ENCODE assay signal across 14 cellular contexts in genomic region chr16:760498-761343, GRCh38. TPM values are rescaled to one million over a fixed set of nuclear protein-coding genes. Genes with fewer than 3 reads are reported as not detected.
A peak's percentile ranks its signal among the peaks of the same experiment; 100 is the strongest.
DNase-seq lines count a peak whose midpoint lies in the region; ATAC-seq and TF ChIP-seq lines count a peak whose summit lies in the region.
"Had no signal": no experiment of that assay in that cellular context is flagged by ENCODE, and none has a peak within 500 bp of the region (broad histone marks: within the 10 kb centered on the region; RNA-seq: fewer than 3 reads in every experiment).

Gene MSLN, plus strand, starts transcription at chr16:760734. Its CDS starts 1,947 bp downstream, at chr16:762681.

- ATAC-seq in HG03175 (IDR thresholded peaks at IDR 0.05; ENCODE audit: unreplicated experiment) (no peak), HG03025 (IDR thresholded peaks at IDR 0.05; ENCODE audit: low FRiP score, unreplicated experiment) (no peak)
- ATAC-seq: T-helper 17 cell had no signal

- H3K27me3 ChIP-seq in Caco-2 (replicated peaks; ENCODE audit: control insufficient read depth, insufficient read depth, low read length) (no peaks in the 10 kb centered on the region), MG63 (no peaks in the 10 kb centered on the region)
- H3K27me3 ChIP-seq: BE2C had no signal

- intact Hi-C loops in Caco-2 (cut with micrococcal nuclease; ENCODE audit: unreplicated experiment) = no loop called here

- CTCF ChIA-PET in Caco-2 (lab: Charles Lee) = no interaction called here

- no peak within 1 kb of the TSS for H3K4me3 ChIP-seq in Caco-2 (ENCODE audit: low read depth, low read length)
- H3K4me3 ChIP-seq in MG63 = no peak within 1 kb of the TSS

- H3K36me3 ChIP-seq in Caco-2 (ENCODE audit: control insufficient read depth, insufficient read depth, low read length) (no peaks in the 10 kb centered on the region), MG63 (no peaks in the 10 kb centered on the region)
- H3K36me3 ChIP-seq: BE2C had no signal

- H3K27ac ChIP-seq in epithelial cell of prostate = peak within 1 kb of the TSS; percentile 27
- H3K27ac ChIP-seq: KMS-11 had no signal

- POLR2A ChIA-PET in Caco-2 (lab: Charles Lee) = interaction anchor here (0.6 kb wide), 1 partner anchor 1668 kb away, joined by 5 read pairs; no protein-coding TSS in a partner anchor

- no peaks in the 10 kb centered on the region for H3K27me3 Mint-ChIP-seq in Caco-2 (ENCODE audit: insufficient read depth, unreplicated experiment)
- peaks cover 6% of the 10 kb centered on the region for H3K27me3 Mint-ChIP-seq in activated naive CD8-positive, alpha-beta T cell treated with anti-CD3 and anti-CD28 coated beads for 36 hours
- H3K27me3 Mint-ChIP-seq: T-helper 17 cell had no signal

- no peaks in the 10 kb centered on the region for H3K4me1 Mint-ChIP-seq in Caco-2 (ENCODE audit: low read depth, unreplicated experiment)
- no peaks in the 10 kb centered on the region for H3K4me1 Mint-ChIP-seq in activated naive CD8-positive, alpha-beta T cell treated with anti-CD3 and anti-CD28 coated beads for 36 hours
- H3K4me1 Mint-ChIP-seq: T-helper 17 cell had no signal

- DNase-seq in Caco-2 (no peak), MG63 (peak; percentile 50), epithelial cell of prostate (ENCODE audit: low read depth, low spot score) (no peak), mucosa of gallbladder (ENCODE audit: low spot score) (peak; percentile 40), foreskin melanocyte (no peak)
- DNase-seq in activated naive CD8-positive, alpha-beta T cell treated with anti-CD3 and anti-CD28 coated beads for 36 hours = no peak
- DNase-seq: activated CD4-positive, alpha-beta T cell treated with anti-CD3 and anti-CD28 coated beads, Interleukin-2, amount 50 U/mL, for 1 hour; BE2C; midbrain; stimulated activated CD4-positive, alpha-beta T cell treated with anti-CD3 and anti-CD28 coated beads, Interleukin-1b, Interleukin-23, amount 100 ng/mL, for 48 hours; T-helper 17 cell had no signal

- BruUV-seq in Caco-2 (replicated peaks; lab: Mats Ljungman, UMichigan) = no TSS peak

- peak within 1 kb of the TSS; percentile 50 for H3K27ac Mint-ChIP-seq in Caco-2 (ENCODE audit: unreplicated experiment)
- no peak within 1 kb of the TSS for H3K27ac Mint-ChIP-seq in activated naive CD8-positive, alpha-beta T cell treated with anti-CD3 and anti-CD28 coated beads for 36 hours
- H3K27ac Mint-ChIP-seq: T-helper 17 cell had no signal

- H3K4me1 ChIP-seq in Caco-2 = peaks cover 25% of the 10 kb centered on the region
- H3K4me1 ChIP-seq: BE2C had no signal

- H3K9me3 Mint-ChIP-seq in Caco-2 (ENCODE audit: unreplicated experiment) = no peaks in the 10 kb centered on the region
- H3K9me3 Mint-ChIP-seq in activated naive CD8-positive, alpha-beta T cell treated with anti-CD3 and anti-CD28 coated beads for 36 hours = no peaks in the 10 kb centered on the region

- H3K36me3 Mint-ChIP-seq in Caco-2 (ENCODE audit: insufficient read depth, unreplicated experiment) = peaks cover 6% of the 10 kb centered on the region
- H3K36me3 Mint-ChIP-seq in activated naive CD8-positive, alpha-beta T cell treated with anti-CD3 and anti-CD28 coated beads for 36 hours = peaks cover 2% of the 10 kb centered on the region

- H3K9me3 ChIP-seq in Caco-2 (no peaks in the 10 kb centered on the region), MG63 (no peaks in the 10 kb centered on the region)
- H3K9me3 ChIP-seq: BE2C had no signal

- no peak within 1 kb of the TSS for H3K4me3 Mint-ChIP-seq in Caco-2 (ENCODE audit: unreplicated experiment)
- no peak within 1 kb of the TSS for H3K4me3 Mint-ChIP-seq in activated naive CD8-positive, alpha-beta T cell treated with anti-CD3 and anti-CD28 coated beads for 36 hours
- H3K4me3 Mint-ChIP-seq: T-helper 17 cell had no signal

- no peak for TF ChIP-seq CTCF in Caco-2 (IDR thresholded peaks at IDR 0.05; ENCODE audit: insufficient read depth in 1 of 2, low read depth in 1 of 2, low read length in 1 of 2, severe bottlenecking in 1 of 2, unreplicated experiment in 1 of 2)

RNA-seq across cellular contexts. Expression of gene MSLN, which starts in this region (rescaled TPM):
- total RNA-seq in Caco-2 (2022) (0.36 and 0.39 TPM in 2 replicates), mucosa of gallbladder (53.1 TPM)
- not detected in 2 replicates for total RNA-seq in MG63 (2014; rRNA removed; shearing (Covaris generic); ENCODE audit: low replicate concordance)
- total RNA-seq in activated naive CD8-positive, alpha-beta T cell treated with anti-CD3 and anti-CD28 coated beads for 36 hours = not detected
- total RNA-seq: T-helper 17 cell had no signal

Comparison
In these comparisons a context has a peak if more than half of its experiments do, and no peak if none do; other contexts are left out.
1. RNA of gene MSLN (total RNA-seq): 53.1 TPM in mucosa of gallbladder (single experiment); 0.36 to 0.39 TPM in Caco-2, not detected in MG63 and not detected in activated naive CD8-positive, alpha-beta T cell treated with anti-CD3 and anti-CD28 coated beads for 36 hours; every median in the first group is over 10 times any median in the second.
2. Peak in DNase-seq in MG63; RNA of the gene not detected or under 1 TPM.